In the genomic region with DNA sequence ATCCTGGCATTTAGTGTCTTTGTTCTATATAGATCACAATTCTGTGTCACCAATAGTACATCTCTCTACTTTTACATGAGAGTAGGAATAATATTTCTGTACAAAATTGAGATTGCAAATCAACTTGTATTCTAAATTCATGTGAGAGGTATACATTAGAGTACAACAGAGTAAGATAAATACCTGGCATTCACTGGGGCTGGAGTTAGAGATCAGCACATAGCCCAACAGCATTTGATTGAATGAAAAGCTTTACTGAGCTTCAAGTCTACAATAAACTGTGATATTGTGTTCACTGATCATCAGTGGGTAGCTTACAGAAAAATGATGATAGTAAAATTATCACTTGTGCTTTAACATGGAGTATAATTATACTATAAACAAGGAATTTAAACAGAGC, we compare ENCODE assay signal across 23 cellular contexts.
"Had no signal": no experiment of that assay in that cellular context is flagged by ENCODE, and none has a peak within 500 bp of the region (broad histone marks: within the 10 kb centered on the region; RNA-seq: fewer than 3 reads in every experiment).

No MANE protein-coding gene starts in this region.

- H3K27ac ChIP-seq: adrenal gland, brain microvascular endothelial cell, colonic mucosa, esophagus muscularis mucosa, foreskin keratinocyte, gastrocnemius medialis, WERI-Rb-1 had no signal

- DNase-seq: activated B cell treated with CpG ODN at 0.5 μM for 24 hours; activated CD4-positive, alpha-beta T cell treated with anti-CD3 and anti-CD28 coated beads for 48 hours; activated CD4-positive, alpha-beta T cell treated with anti-CD3 and anti-CD28 coated beads, Interleukin-2, amount 50 U/mL, for 1 hour; activated CD4-positive, alpha-beta T cell treated with anti-CD3 and anti-CD28 coated beads, Interleukin-2, amount 50 U/mL, for 48 hours; activated CD8-positive, alpha-beta memory T cell treated with anti-CD3 and anti-CD28 coated beads for 24 hours; activated CD8-positive, alpha-beta T cell treated with anti-CD3 and anti-CD28 coated beads for 36 hours; activated effector memory CD4-positive, alpha-beta T cell treated with Interleukin-2 at 50 U/mL for 16 hours; activated naive CD4-positive, alpha-beta T cell treated with anti-CD3 and anti-CD28 coated beads for 36 hours; activated naive CD8-positive, alpha-beta T cell treated with anti-CD3 and anti-CD28 coated beads for 36 hours; activated naive CD8-positive, alpha-beta T cell treated with anti-CD3 and anti-CD28 coated beads, Interleukin-2, amount 50 U/mL, for 24 hours; activated T-cell treated with anti-CD3 and anti-CD28 coated beads, Interleukin-2, amount 50 U/mL, for 4 hours; adrenal gland; brain microvascular endothelial cell; colonic mucosa; effector memory CD8-positive, alpha-beta T cell; erythroblast; foreskin keratinocyte; gastrocnemius medialis; T-helper 1 cell; T-helper 17 cell; T1000; WERI-Rb-1 had no signal

- H3K27me3 ChIP-seq: adrenal gland, brain microvascular endothelial cell, colonic mucosa, esophagus muscularis mucosa, foreskin keratinocyte, gastrocnemius medialis had no signal
